Comparison of ENCODE assay signal across 27 cellular contexts in the genomic region with DNA sequence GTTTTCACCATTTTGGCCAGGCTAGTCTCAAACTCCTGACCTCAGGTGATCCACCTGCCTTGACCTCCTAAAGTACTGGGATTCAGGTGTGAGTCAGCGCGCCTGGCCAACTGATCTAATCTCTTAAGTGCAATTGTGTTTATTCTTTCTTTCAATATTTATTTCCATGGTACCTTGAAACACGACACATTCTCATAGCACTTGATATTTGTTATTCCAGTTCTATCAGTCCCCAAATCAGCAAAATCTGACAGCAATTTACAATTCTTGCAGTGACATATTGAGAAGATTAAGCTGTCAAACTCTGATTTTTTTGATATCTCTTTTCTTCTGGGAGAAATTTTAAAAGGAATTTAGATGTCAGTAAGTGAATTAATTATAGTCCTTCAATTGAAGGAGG.
"Had no signal": no experiment of that assay in that cellular context is flagged by ENCODE, and none has a peak within 500 bp of the region (broad histone marks: within the 10 kb centered on the region; RNA-seq: fewer than 3 reads in every experiment).

No MANE protein-coding gene starts in this region.

- H3K9me3 ChIP-seq: ascending aorta, heart left ventricle had no signal

- H3K36me3 ChIP-seq: ascending aorta, brain microvascular endothelial cell, heart left ventricle had no signal

- DNase-seq: activated CD4-positive, alpha-beta memory T cell treated with anti-CD3 and anti-CD28 coated beads, Interleukin-2, amount 10 ng/mL, durations not matched to agents 7 days and 5 days; activated CD4-positive, alpha-beta T cell treated with anti-CD3 and anti-CD28 coated beads for 1 hour; activated CD4-positive, alpha-beta T cell treated with anti-CD3 and anti-CD28 coated beads for 4 hours; activated CD4-positive, alpha-beta T cell treated with anti-CD3 and anti-CD28 coated beads, Interleukin-2, amount 10 ng/mL, durations not matched to agents 7 days and 5 days; activated CD4-positive, alpha-beta T cell treated with anti-CD3 and anti-CD28 coated beads, Interleukin-2, amount 50 U/mL, for 4 hours; activated CD8-positive, alpha-beta memory T cell treated with anti-CD3 and anti-CD28 coated beads, Interleukin-2, amount 50 U/mL, for 48 hours; activated gamma-delta T cell; activated naive CD4-positive, alpha-beta T cell; activated naive CD4-positive, alpha-beta T cell treated with anti-CD3 and anti-CD28 coated beads, Interleukin-2, amount 10 ng/mL, durations not matched to agents 7 days and 5 days; activated naive CD8-positive, alpha-beta T cell treated with anti-CD3 and anti-CD28 coated beads, Interleukin-2, amount 10 ng/mL, durations not matched to agents 7 days and 5 days; activated T-cell treated with anti-CD3 and anti-CD28 coated beads for 4 hours; activated T-cell treated with anti-CD3 and anti-CD28 coated beads, Interleukin-2, amount 50 U/mL, for 24 hours; activated T-cell treated with anti-CD3 and anti-CD28 coated beads, Interleukin-2, amount 50 U/mL, for 72 hours; brain microvascular endothelial cell; dorsolateral prefrontal cortex; effector memory CD4-positive, alpha-beta T cell; endodermal cell; foreskin fibroblast; glutamatergic neuron; heart left ventricle; T-helper 2 cell had no signal

- H3K4me3 ChIP-seq: ascending aorta, coronary artery, dorsolateral prefrontal cortex, heart left ventricle had no signal

- ATAC-seq: activated naive CD4-positive, alpha-beta T cell treated with anti-CD3 and anti-CD28 coated beads, Interleukin-2, amount 50 U/mL, for 72 hours; activated T-cell treated with anti-CD3 and anti-CD28 coated beads, Interleukin-2, amount 50 U/mL, for 72 hours; esophagus mucosa; heart left ventricle; WTC11 had no signal

- H3K27me3 ChIP-seq: ascending aorta, brain microvascular endothelial cell, dorsolateral prefrontal cortex, heart left ventricle had no signal

- H3K27ac ChIP-seq: ascending aorta, brain microvascular endothelial cell, coronary artery, dorsolateral prefrontal cortex, heart left ventricle, VCaP had no signal

- H3K4me1 ChIP-seq: ascending aorta, heart left ventricle had no signal
